Comparison of ENCODE assay signal across 22 cellular contexts in the genomic region with DNA sequence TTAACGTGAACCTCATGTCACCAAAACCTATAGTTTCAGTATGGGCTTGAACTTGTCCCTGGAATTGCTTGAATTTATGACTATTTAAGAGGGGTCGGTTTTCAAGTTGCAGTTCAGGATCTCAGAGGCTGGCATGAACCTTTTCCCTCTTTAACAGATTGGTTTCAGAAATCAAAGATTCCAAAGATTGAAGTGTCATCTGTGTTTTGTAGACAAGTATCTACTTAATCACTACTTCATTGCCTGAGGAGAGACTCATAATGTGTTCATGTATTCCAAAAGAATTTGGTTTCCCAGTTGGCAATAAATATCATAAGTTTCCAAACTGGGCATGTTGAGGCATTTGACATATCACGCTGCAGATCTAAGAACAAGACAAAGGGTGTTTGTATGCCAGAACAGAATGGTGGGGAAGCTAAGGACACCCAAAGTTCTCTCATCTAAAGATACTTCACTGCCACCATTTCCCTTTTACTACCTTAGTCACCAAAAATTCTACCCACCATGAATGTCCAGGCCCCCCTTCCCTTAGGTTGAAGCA.
"Had no signal": no experiment of that assay in that cellular context is flagged by ENCODE, and none has a peak within 500 bp of the region (broad histone marks: within the 10 kb centered on the region; RNA-seq: fewer than 3 reads in every experiment).

No MANE protein-coding gene starts in this region.

- H3K27ac ChIP-seq: left lung, ovary, right atrium auricular region, right lobe of liver, tibial nerve, vagina had no signal

- H3K4me2 ChIP-seq: smooth muscle cell had no signal

- H3K4me3 ChIP-seq: left lung, lung, mucosa of descending colon, ovary, right atrium auricular region, right lobe of liver, smooth muscle cell, tibial nerve, vagina had no signal

- H3K4me1 ChIP-seq: right lobe of liver, tibial nerve had no signal

- H3K9me3 ChIP-seq: left lung, mucosa of descending colon, ovary, right atrium auricular region, right lobe of liver, tibial nerve, vagina had no signal

- H3K36me3 ChIP-seq: left lung, ovary, right atrium auricular region, right lobe of liver, tibial nerve, vagina had no signal

- DNase-seq: kidney; left colon; left lung; midbrain; mucosa of descending colon; naive thymus-derived CD4-positive, alpha-beta T cell; ovary; right lobe of liver; stimulated activated CD4-positive, alpha-beta T cell treated with anti-CD3 and anti-CD28 coated beads, Interleukin-1b, Interleukin-23, amount 100 ng/mL, for 48 hours; stimulated activated CD4-positive, alpha-beta T cell treated with anti-CD3 and anti-CD28 coated beads, Interleukin-2, amount 100 ng/mL, for 48 hours; stimulated activated CD4-positive, alpha-beta T cell treated with anti-CD3 and anti-CD28 coated beads, Interleukin-4, amount 100 ng/mL, for 4 hours; stimulated activated CD8-positive, alpha-beta memory T cell treated with anti-CD3 and anti-CD28 coated beads, Interleukin-4, amount 100 ng/mL, for 48 hours; stimulated activated naive CD4-positive, alpha-beta T cell treated with Interleukin-2 at 50 U/mL for 16 hours; stimulated activated naive CD8-positive, alpha-beta T cell treated with anti-CD3 and anti-CD28 coated beads, Interleukin-15, amount 100 ng/mL, for 72 hours; substantia nigra had no signal

- ATAC-seq: left colon; left lung; mucosa of descending colon; naive thymus-derived CD4-positive, alpha-beta T cell; natural killer cell treated with Interleukin-12 subunit alpha and Interleukin-12 subunit beta and Interleukin-15 and Interleukin-18, amount 100 ng/mL, for 72 hours; right lobe of liver; stimulated activated memory B cell treated with anti-CD40 and anti-IgM and Interleukin-4, amounts not matched to agents 10 μg/mL and 1 μg/mL and 100 μg/mL, for 72 hours; stimulated activated naive CD8-positive, alpha-beta T cell treated with anti-CD3 and anti-CD28 coated beads, Interleukin-15, amount 100 ng/mL, for 72 hours had no signal

- H3K27me3 ChIP-seq: left lung, ovary, right atrium auricular region, right lobe of liver, tibial nerve, vagina had no signal
